31 cellular contexts compared by ENCODE assay signal in genomic region chr3:156769661-156770654, GRCh38. TPM values are rescaled to one million over a fixed set of nuclear protein-coding genes. Genes with fewer than 3 reads are reported as not detected.
A peak's percentile ranks its signal among the peaks of the same experiment; 100 is the strongest.
DNase-seq lines count a peak whose midpoint lies in the region; ATAC-seq, FAIRE-seq and TF ChIP-seq lines count a peak whose summit lies in the region.
"Had no signal": no experiment of that assay in that cellular context is flagged by ENCODE, and none has a peak within 500 bp of the region (broad histone marks: within the 10 kb centered on the region; RNA-seq: fewer than 3 reads in every experiment).

No MANE protein-coding gene starts in this region.

- no peak overlapping the region for H3K9ac ChIP-seq in parathyroid adenoma
- H3K9ac ChIP-seq: neural progenitor cell had no signal

- H3K27ac ChIP-seq in RWPE2 (ENCODE audit: poor library complexity, severe bottlenecking), result peak overlapping the region; percentile 77
- peak overlapping the region; percentile 79 for H3K27ac ChIP-seq in epithelial cell of prostate
- peak overlapping the region; percentile 98 for H3K27ac ChIP-seq in parathyroid adenoma
- H3K27ac ChIP-seq in ascending aorta, result no peak overlapping the region
- H3K27ac ChIP-seq: brain microvascular endothelial cell, gastroesophageal sphincter, hepatocyte, neural progenitor cell, right lobe of liver, upper lobe of right lung had no signal

- peaks cover 32% of the 10 kb centered on the region for H3K4me1 ChIP-seq in RWPE2 (ENCODE audit: insufficient read depth, poor library complexity, severe bottlenecking)
- peaks cover 59% of the 10 kb centered on the region for H3K4me1 ChIP-seq in parathyroid adenoma
- H3K4me1 ChIP-seq in ascending aorta, result no peaks in the 10 kb centered on the region
- H3K4me1 ChIP-seq: HAP-1, neural progenitor cell, right lobe of liver, upper lobe of right lung had no signal

- H2AFZ ChIP-seq in parathyroid adenoma, result peak overlapping the region; percentile 4
- H2AFZ ChIP-seq: hepatocyte, neural progenitor cell had no signal

- H3K4me2 ChIP-seq in parathyroid adenoma (ENCODE audit: low read length), result no peak overlapping the region
- H3K4me2 ChIP-seq: hepatocyte, neural progenitor cell had no signal

- H3K36me3 ChIP-seq in RWPE2 (ENCODE audit: low read depth) (no peaks in the 10 kb centered on the region), parathyroid adenoma (ENCODE audit: control insufficient read depth, insufficient read depth, low read length) (no peaks in the 10 kb centered on the region), ascending aorta (no peaks in the 10 kb centered on the region)
- H3K36me3 ChIP-seq: brain microvascular endothelial cell, gastroesophageal sphincter, HAP-1, MG63, neural progenitor cell, right lobe of liver, upper lobe of right lung had no signal

- H3K79me2 ChIP-seq in parathyroid adenoma, result peaks cover 29% of the 10 kb centered on the region
- H3K79me2 ChIP-seq: hepatocyte had no signal

- H3K4me3 ChIP-seq in RWPE2 (ENCODE audit: severe bottlenecking) (no peak overlapping the region), parathyroid adenoma (ENCODE audit: low read depth, low read length) (no peak overlapping the region), ascending aorta (no peak overlapping the region)
- H3K4me3 ChIP-seq: gastroesophageal sphincter, HAP-1, hepatocyte, MG63, neural progenitor cell, right lobe of liver, upper lobe of right lung had no signal

- peak; percentile 12 for FAIRE-seq in GM18507 (lab: Jason Lieb, UNC)
- FAIRE-seq: HTR-8/SVneo had no signal

- no peak for DNase-seq in GM18507 (ENCODE audit: extremely low spot score, insufficient read length, low read depth)
- no peak for DNase-seq in RWPE2 (ENCODE audit: low spot score)
- DNase-seq in epithelial cell of prostate (ENCODE audit: low read depth, low spot score), result no peak
- no peak for DNase-seq in ascending aorta (ENCODE audit: low spot score in 2 of 2)
- DNase-seq in DMS 273 (lab: John Stamatoyannopoulos, UW; ENCODE audit: unreplicated experiment), result no peak
- no peak for DNase-seq in NCI-H1417 treated with DMSO at 0.1 percent for 48 hours (lab: John Stamatoyannopoulos, UW)
- DNase-seq: activated CD4-positive, alpha-beta memory T cell treated with anti-CD3 and anti-CD28 coated beads for 36 hours; activated effector memory CD4-positive, alpha-beta T cell treated with Interleukin-2 at 50 U/mL for 16 hours; brain microvascular endothelial cell; CD4-positive, alpha-beta memory T cell; DMS 273 treated with DMSO at 0.1 percent for 48 hours; effector CD4-positive, alpha-beta T cell; KBM-7; left cardiac atrium; MG63; NCI-H1105 treated with DMSO at 0.1 percent for 48 hours; NCI-H2029 treated with DMSO at 0.1 percent for 48 hours; NCI-H526; NK-92 treated with Interleukin-12 subunit alpha and Interleukin-12 subunit beta, amount 100 ng/mL, for 24 hours; right lobe of liver; SIG-M5; stimulated activated CD4-positive, alpha-beta T cell treated with anti-CD3 and anti-CD28 coated beads, Interleukin-4, amount 100 ng/mL, for 24 hours; stimulated activated naive B cell treated with anti-CD40 and anti-IgM and Interleukin-4, amounts not matched to agents 10 μg/mL and 1 μg/mL and 100 μg/mL, for 72 hours; T-cell; upper lobe of right lung had no signal

- H3K27me3 ChIP-seq in RWPE2 (ENCODE audit: insufficient read depth, poor library complexity, severe bottlenecking) (no peaks in the 10 kb centered on the region), parathyroid adenoma (ENCODE audit: control insufficient read depth, insufficient read depth, low read length) (no peaks in the 10 kb centered on the region), ascending aorta (no peaks in the 10 kb centered on the region)
- H3K27me3 ChIP-seq: brain microvascular endothelial cell, gastroesophageal sphincter, hepatocyte, MG63, neural progenitor cell, right lobe of liver, upper lobe of right lung had no signal

- H3K9me3 ChIP-seq in RWPE2 (ENCODE audit: severe bottlenecking) (peaks cover 2% of the 10 kb centered on the region), parathyroid adenoma (ENCODE audit: control insufficient read depth, low read length) (no peaks in the 10 kb centered on the region), ascending aorta (no peaks in the 10 kb centered on the region)
- H3K9me3 ChIP-seq: gastroesophageal sphincter, HAP-1, MG63, right lobe of liver, upper lobe of right lung had no signal

- no peak for ATAC-seq in RWPE2 (ENCODE audit: low read depth)
- ATAC-seq: gastroesophageal sphincter; left cardiac atrium; right lobe of liver; stimulated activated naive B cell treated with anti-CD40 and anti-IgM and Interleukin-4, amounts not matched to agents 10 μg/mL and 1 μg/mL and 100 μg/mL, for 72 hours; T-cell; upper lobe of right lung had no signal

- TF ChIP-seq CTCF in RWPE2 (IDR thresholded peaks at IDR 0.05; ENCODE audit: poor library complexity, severe bottlenecking) (no peak), parathyroid adenoma (IDR thresholded peaks at IDR 0.05) (no peak), ascending aorta (IDR thresholded peaks at IDR 0.05) (no peak)

- intact Hi-C loops in ascending aorta (cut with DNase I), result no loop called here

RNA-seq across cellular contexts. Expression of gene LEKR1, which starts 56.2 kb away (rescaled TPM):
- not detected for total RNA-seq in ascending aorta

Comparison
In these comparisons a context has a peak if more than half of its experiments do, and no peak if none do; other contexts are left out.
1. H3K27ac ChIP-seq: peak in RWPE2 (single experiment), epithelial cell of prostate (single experiment) and parathyroid adenoma (single experiment); none in ascending aorta (0 of 2).